ENCODE assay signal across 22 cellular contexts in the genomic region with DNA sequence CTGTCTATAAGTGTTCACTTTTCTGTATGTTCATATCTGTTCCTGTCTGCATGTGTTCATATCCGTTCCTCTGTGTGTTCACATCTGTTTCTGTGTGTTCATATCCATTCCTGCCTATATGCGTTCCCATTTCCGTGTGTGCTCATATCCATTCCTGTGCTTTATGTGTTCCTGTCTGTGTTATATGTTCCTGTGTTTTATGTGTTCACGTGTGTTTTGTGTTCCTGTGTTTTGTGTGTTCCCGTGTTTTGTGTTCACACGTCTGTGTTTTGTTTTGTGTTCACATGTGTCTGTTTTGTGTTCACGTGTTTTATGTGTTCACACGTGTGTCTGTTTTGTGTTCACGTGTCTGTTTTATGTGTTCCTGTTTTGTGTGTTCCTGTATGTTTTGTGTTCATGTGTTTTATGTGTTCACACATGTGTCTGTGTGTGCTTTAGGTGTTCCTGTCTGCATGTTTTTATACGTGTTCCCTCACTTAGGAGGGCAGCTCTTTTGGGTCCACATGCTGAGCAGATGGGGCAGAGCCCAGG. TPM values are rescaled to one million over a fixed set of nuclear protein-coding genes. Genes with fewer than 3 reads are reported as not detected.
DNase-seq lines count a peak whose midpoint lies in the region; ATAC-seq, FAIRE-seq and TF ChIP-seq lines count a peak whose summit lies in the region.
"Had no signal": no experiment of that assay in that cellular context is flagged by ENCODE, and none has a peak within 500 bp of the region (broad histone marks: within the 10 kb centered on the region; RNA-seq: fewer than 3 reads in every experiment).

No MANE protein-coding gene starts in this region.

- H3K4me1 Mint-ChIP-seq in neural progenitor cell = peaks cover 44% of the 10 kb centered on the region
- H3K4me1 Mint-ChIP-seq in stimulated activated naive B cell treated with anti-CD40 and anti-IgM and Interleukin-4, amounts not matched to agents 10 μg/mL and 1 μg/mL and 100 μg/mL, for 72 hours = peaks cover 0 to 3% of the 10 kb centered on the region in 2 donors
- H3K4me1 Mint-ChIP-seq: B cell; CD4-positive, CD25-positive, alpha-beta regulatory T cell; CD8-positive, alpha-beta memory T cell had no signal

- no peak overlapping the region for H3K4me3 Mint-ChIP-seq in neural progenitor cell
- no peak overlapping the region for H3K4me3 Mint-ChIP-seq in stimulated activated naive B cell treated with anti-CD40 and anti-IgM and Interleukin-4, amounts not matched to agents 10 μg/mL and 1 μg/mL and 100 μg/mL, for 72 hours
- H3K4me3 Mint-ChIP-seq: B cell; CD4-positive, CD25-positive, alpha-beta regulatory T cell; CD8-positive, alpha-beta memory T cell had no signal

- peaks cover 12% of the 10 kb centered on the region for H3K27me3 Mint-ChIP-seq in neural progenitor cell (ENCODE audit: insufficient read depth, low read depth)
- H3K27me3 Mint-ChIP-seq in stimulated activated naive B cell treated with anti-CD40 and anti-IgM and Interleukin-4, amounts not matched to agents 10 μg/mL and 1 μg/mL and 100 μg/mL, for 72 hours = peaks cover 51 to 65% of the 10 kb centered on the region in 2 donors

- no peaks in the 10 kb centered on the region for H3K36me3 Mint-ChIP-seq in neural progenitor cell
- no peaks in the 10 kb centered on the region for H3K36me3 Mint-ChIP-seq in stimulated activated naive B cell treated with anti-CD40 and anti-IgM and Interleukin-4, amounts not matched to agents 10 μg/mL and 1 μg/mL and 100 μg/mL, for 72 hours
- H3K36me3 Mint-ChIP-seq: CD4-positive, CD25-positive, alpha-beta regulatory T cell; CD8-positive, alpha-beta memory T cell had no signal

- no peaks in the 10 kb centered on the region for H3K79me2 ChIP-seq in neural progenitor cell (ENCODE audit: low read depth)

- peak overlapping the region; percentile 92 for H3K27ac Mint-ChIP-seq in neural progenitor cell
- H3K27ac Mint-ChIP-seq in stimulated activated naive B cell treated with anti-CD40 and anti-IgM and Interleukin-4, amounts not matched to agents 10 μg/mL and 1 μg/mL and 100 μg/mL, for 72 hours = no peak overlapping the region
- H3K27ac Mint-ChIP-seq: B cell; CD8-positive, alpha-beta memory T cell had no signal

- no peak overlapping the region for H3K9ac ChIP-seq in neural progenitor cell
- H3K9ac ChIP-seq: GM23248 had no signal

- no peaks in the 10 kb centered on the region for H3F3A ChIP-seq in neural progenitor cell (ENCODE audit: low read depth)

- no peak overlapping the region for H3K27ac ChIP-seq in HEK293 (ENCODE audit: extremely low read depth, low read depth, low read length)
- no peak overlapping the region for H3K27ac ChIP-seq in neural progenitor cell
- H3K27ac ChIP-seq: BLaER1 treated with 17β-estradiol and CSF1 and Interleukin-3, amounts not matched to agents 10 nM and 100 nM; GM23248 had no signal

- no peaks in the 10 kb centered on the region for H3K9me3 Mint-ChIP-seq in neural progenitor cell
- peaks cover 0 to 1% of the 10 kb centered on the region in 2 donors for H3K9me3 Mint-ChIP-seq in stimulated activated naive B cell treated with anti-CD40 and anti-IgM and Interleukin-4, amounts not matched to agents 10 μg/mL and 1 μg/mL and 100 μg/mL, for 72 hours
- H3K9me3 Mint-ChIP-seq: CD4-positive, CD25-positive, alpha-beta regulatory T cell; CD8-positive, alpha-beta memory T cell had no signal

- H3K9me3 ChIP-seq in HEK293 (ENCODE audit: control insufficient read depth, insufficient read depth, low read depth, low read length) (no peaks in the 10 kb centered on the region), neural progenitor cell (ENCODE audit: low read depth) (no peaks in the 10 kb centered on the region)
- H3K9me3 ChIP-seq: BLaER1 treated with 17β-estradiol and CSF1 and Interleukin-3, amounts not matched to agents 10 nM and 100 nM had no signal

- FAIRE-seq in bronchial epithelial cell (lab: Jason Lieb, UNC) = peak; percentile 75
- FAIRE-seq: GM12891, H54 had no signal

- no peak overlapping the region for H3K4me2 ChIP-seq in neural progenitor cell

- H3K36me3 ChIP-seq in HEK293 (ENCODE audit: control insufficient read depth in 2 of 2, insufficient read depth in 1 of 2, low read length in 2 of 2) (no peaks in the 10 kb centered on the region), bronchial epithelial cell (ENCODE audit: control insufficient read depth, insufficient read depth, low read length) (no peaks in the 10 kb centered on the region), neural progenitor cell (no peaks in the 10 kb centered on the region)
- H3K36me3 ChIP-seq: BLaER1 treated with 17β-estradiol and CSF1 and Interleukin-3, amounts not matched to agents 10 nM and 100 nM had no signal

- H3K27me3 ChIP-seq in bronchial epithelial cell (ENCODE audit: control insufficient read depth, insufficient read depth, low read length) = no peaks in the 10 kb centered on the region
- peaks cover 4% of the 10 kb centered on the region for H3K27me3 ChIP-seq in neural progenitor cell
- H3K27me3 ChIP-seq: BLaER1 treated with 17β-estradiol and CSF1 and Interleukin-3, amounts not matched to agents 10 nM and 100 nM had no signal

- H3K4me3 ChIP-seq in HEK293 (ENCODE audit: low read depth, low read length) (no peak overlapping the region), bronchial epithelial cell (ENCODE audit: low read depth, low read length) (no peak overlapping the region), neural progenitor cell (no peak overlapping the region)
- H3K4me3 ChIP-seq: BLaER1 treated with 17β-estradiol and CSF1 and Interleukin-3, amounts not matched to agents 10 nM and 100 nM; GM23248 had no signal

- CTCF ChIA-PET in HEK293 (lab: Yijun Ruan, JAX) = interaction anchor here (3.2 kb wide), 1 partner anchor 10 kb away, joined by 32 read pairs; no protein-coding TSS in a partner anchor

- POLR2A ChIA-PET in HEK293 (lab: Yijun Ruan, JAX) = no interaction called here

- H3K4me1 ChIP-seq in HEK293 (ENCODE audit: control insufficient read depth, insufficient read depth, low read length) = no peaks in the 10 kb centered on the region
- H3K4me1 ChIP-seq in neural progenitor cell = no peaks in the 10 kb centered on the region

- no peak overlapping the region for H2AFZ ChIP-seq in neural progenitor cell (replicated peaks)
- H2AFZ ChIP-seq: GM23248 had no signal

- no peak for TF ChIP-seq CTCF in HEK293 (tag by site-specific recombination; IDR thresholded peaks at IDR 0.05)
- TF ChIP-seq CTCF in bronchial epithelial cell (IDR thresholded peaks at IDR 0.05; ENCODE audit: insufficient read depth, low read length, severe bottlenecking) = no peak
- no peak for TF ChIP-seq CTCF in neural progenitor cell (IDR thresholded peaks at IDR 0.05)

- DNase-seq in bronchial epithelial cell (ENCODE audit: low read depth) (no peak), neural progenitor cell (ENCODE audit: low spot score) (no peak)
- no peak for DNase-seq in effector CD4-positive, alpha-beta T cell
- DNase-seq in stimulated activated naive B cell treated with anti-CD40 and anti-IgM and Interleukin-4, amounts not matched to agents 10 μg/mL and 1 μg/mL and 100 μg/mL, for 72 hours = no peak
- DNase-seq: CD4-positive, CD25-positive, alpha-beta regulatory T cell; CD8-positive, alpha-beta memory T cell; COR-L47; DMS 273 treated with DMSO at 0.1 percent for 48 hours; DMS53; DND-41; EL; GM23248 had no signal

- ATAC-seq in stimulated activated naive B cell treated with anti-CD40 and anti-IgM and Interleukin-4, amounts not matched to agents 10 μg/mL and 1 μg/mL and 100 μg/mL, for 72 hours (replicated peaks) = no peak
- no peak for ATAC-seq in HG03097 (IDR thresholded peaks at IDR 0.05; ENCODE audit: low FRiP score, unreplicated experiment)
- ATAC-seq: HCT116 had no signal

- H4K20me1 ChIP-seq in neural progenitor cell (ENCODE audit: low read depth) = no peaks in the 10 kb centered on the region
- H4K20me1 ChIP-seq: BLaER1 treated with 17β-estradiol and CSF1 and Interleukin-3, amounts not matched to agents 10 nM and 100 nM had no signal

TF ChIP-seq in HEK293, 187 proteins besides CTCF, POLR2A, EP300 and RAD21:
- no peak for TF ChIP-seq ZNF660 (tag by site-specific recombination; IDR thresholded peaks at IDR 0.05)
- TF ChIP-seq, protein P1, sequence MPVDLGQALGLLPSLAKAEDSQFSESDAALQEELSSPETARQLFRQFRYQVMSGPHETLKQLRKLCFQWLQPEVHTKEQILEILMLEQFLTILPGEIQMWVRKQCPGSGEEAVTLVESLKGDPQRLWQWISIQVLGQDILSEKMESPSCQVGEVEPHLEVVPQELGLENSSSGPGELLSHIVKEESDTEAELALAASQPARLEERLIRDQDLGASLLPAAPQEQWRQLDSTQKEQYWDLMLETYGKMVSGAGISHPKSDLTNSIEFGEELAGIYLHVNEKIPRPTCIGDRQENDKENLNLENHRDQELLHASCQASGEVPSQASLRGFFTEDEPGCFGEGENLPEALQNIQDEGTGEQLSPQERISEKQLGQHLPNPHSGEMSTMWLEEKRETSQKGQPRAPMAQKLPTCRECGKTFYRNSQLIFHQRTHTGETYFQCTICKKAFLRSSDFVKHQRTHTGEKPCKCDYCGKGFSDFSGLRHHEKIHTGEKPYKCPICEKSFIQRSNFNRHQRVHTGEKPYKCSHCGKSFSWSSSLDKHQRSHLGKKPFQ (tag by site-specific recombination; IDR thresholded peaks at IDR 0.05) = 0 out of 2 replicates have a peak, but pooled peaks have one; percentile 42
- no peak for TF ChIP-seq ZNF37A (tag by site-specific recombination; IDR thresholded peaks at IDR 0.05)
- TF ChIP-seq, protein P2, sequence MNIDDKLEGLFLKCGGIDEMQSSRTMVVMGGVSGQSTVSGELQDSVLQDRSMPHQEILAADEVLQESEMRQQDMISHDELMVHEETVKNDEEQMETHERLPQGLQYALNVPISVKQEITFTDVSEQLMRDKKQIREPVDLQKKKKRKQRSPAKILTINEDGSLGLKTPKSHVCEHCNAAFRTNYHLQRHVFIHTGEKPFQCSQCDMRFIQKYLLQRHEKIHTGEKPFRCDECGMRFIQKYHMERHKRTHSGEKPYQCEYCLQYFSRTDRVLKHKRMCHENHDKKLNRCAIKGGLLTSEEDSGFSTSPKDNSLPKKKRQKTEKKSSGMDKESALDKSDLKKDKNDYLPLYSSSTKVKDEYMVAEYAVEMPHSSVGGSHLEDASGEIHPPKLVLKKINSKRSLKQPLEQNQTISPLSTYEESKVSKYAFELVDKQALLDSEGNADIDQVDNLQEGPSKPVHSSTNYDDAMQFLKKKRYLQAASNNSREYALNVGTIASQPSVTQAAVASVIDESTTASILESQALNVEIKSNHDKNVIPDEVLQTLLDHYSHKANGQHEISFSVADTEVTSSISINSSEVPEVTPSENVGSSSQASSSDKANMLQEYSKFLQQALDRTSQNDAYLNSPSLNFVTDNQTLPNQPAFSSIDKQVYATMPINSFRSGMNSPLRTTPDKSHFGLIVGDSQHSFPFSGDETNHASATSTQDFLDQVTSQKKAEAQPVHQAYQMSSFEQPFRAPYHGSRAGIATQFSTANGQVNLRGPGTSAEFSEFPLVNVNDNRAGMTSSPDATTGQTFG (tag by site-specific recombination; IDR thresholded peaks at IDR 0.05; ENCODE audit: borderline replicate concordance) = no peak

RNA-seq across cellular contexts. Expression of a gene that starts 42.2 kb away (rescaled TPM):
- total RNA-seq in bronchial epithelial cell = not detected in 2 replicates
- not detected in 2 replicates for total RNA-seq in neural progenitor cell (ENCODE audit: low replicate concordance)
- total RNA-seq: A172; B cell; CD4-positive, CD25-positive, alpha-beta regulatory T cell; CD8-positive, alpha-beta memory T cell; G401; GM23248; HT-29 had no signal

RNA-seq across cellular contexts. Expression of a gene that starts 55.9 kb away (rescaled TPM):
- total RNA-seq in bronchial epithelial cell (17.1 and 27.8 TPM in 2 replicates), neural progenitor cell (ENCODE audit: low replicate concordance) (31.9 and 48.6 TPM in 2 replicates)
